12 cellular contexts compared by ENCODE assay signal in genomic region chr1:880915-881314, GRCh38. TPM values are rescaled to one million over a fixed set of nuclear protein-coding genes. Genes with fewer than 3 reads are reported as not detected.
"Had no signal": no experiment of that assay in that cellular context is flagged by ENCODE, and none has a peak within 500 bp of the region (broad histone marks: within the 10 kb centered on the region; RNA-seq: fewer than 3 reads in every experiment).

No MANE protein-coding gene starts in this region.

RNA-seq across cellular contexts. Expression of gene SAMD11, which starts 42.8 kb away (rescaled TPM):
- total RNA-seq: activated B cell treated with CpG ODN at 0.5 μM for 24 hours; activated CD4-positive, alpha-beta memory T cell treated with anti-CD3 and anti-CD28 coated beads for 36 hours; activated CD4-positive, alpha-beta memory T cell treated with anti-CD3 and anti-CD28 coated beads, Interleukin-2, amount 10 ng/mL, durations not matched to agents 7 days and 5 days; activated CD4-positive, alpha-beta T cell treated with anti-CD3 and anti-CD28 coated beads for 36 hours; activated CD4-positive, alpha-beta T cell treated with anti-CD3 and anti-CD28 coated beads, Interleukin-2, amount 10 ng/mL, durations not matched to agents 24 days and 14 days; activated CD4-positive, alpha-beta T cell treated with anti-CD3 and anti-CD28 coated beads, Interleukin-2, amount 10 ng/mL, durations not matched to agents 7 days and 5 days; activated CD8-positive, alpha-beta memory T cell treated with anti-CD3 and anti-CD28 coated beads for 36 hours; activated CD8-positive, alpha-beta T cell treated with anti-CD3 and anti-CD28 coated beads for 36 hours; activated CD8-positive, alpha-beta T cell treated with anti-CD3 and anti-CD28 coated beads, Interleukin-2, amount 10 ng/mL, durations not matched to agents 7 days and 5 days; T-helper 1 cell treated with Interleukin-12 subunit alpha and Interleukin-12 subunit beta and Interleukin-4 antibody, amounts not matched to agents 30 ng/mL and 1 ng/mL, for 36 hours; T-helper 17 cell; T-helper 2 cell treated with Interferon-gamma antibody and Interleukin-4, amounts not matched to agents 100 ng/mL and 5 ng/mL, for 36 hours had no signal
